In genomic region chr3:13566462-13566748, GRCh38 we compare ENCODE assay signal across 1 cellular context.
TF ChIP-seq lines count a peak whose summit lies in the region.

No MANE protein-coding gene starts in this region.

TF ChIP-seq in H1, 55 proteins besides CTCF, POLR2A, EP300 and RAD21:
- TF ChIP-seq, protein P1, sequence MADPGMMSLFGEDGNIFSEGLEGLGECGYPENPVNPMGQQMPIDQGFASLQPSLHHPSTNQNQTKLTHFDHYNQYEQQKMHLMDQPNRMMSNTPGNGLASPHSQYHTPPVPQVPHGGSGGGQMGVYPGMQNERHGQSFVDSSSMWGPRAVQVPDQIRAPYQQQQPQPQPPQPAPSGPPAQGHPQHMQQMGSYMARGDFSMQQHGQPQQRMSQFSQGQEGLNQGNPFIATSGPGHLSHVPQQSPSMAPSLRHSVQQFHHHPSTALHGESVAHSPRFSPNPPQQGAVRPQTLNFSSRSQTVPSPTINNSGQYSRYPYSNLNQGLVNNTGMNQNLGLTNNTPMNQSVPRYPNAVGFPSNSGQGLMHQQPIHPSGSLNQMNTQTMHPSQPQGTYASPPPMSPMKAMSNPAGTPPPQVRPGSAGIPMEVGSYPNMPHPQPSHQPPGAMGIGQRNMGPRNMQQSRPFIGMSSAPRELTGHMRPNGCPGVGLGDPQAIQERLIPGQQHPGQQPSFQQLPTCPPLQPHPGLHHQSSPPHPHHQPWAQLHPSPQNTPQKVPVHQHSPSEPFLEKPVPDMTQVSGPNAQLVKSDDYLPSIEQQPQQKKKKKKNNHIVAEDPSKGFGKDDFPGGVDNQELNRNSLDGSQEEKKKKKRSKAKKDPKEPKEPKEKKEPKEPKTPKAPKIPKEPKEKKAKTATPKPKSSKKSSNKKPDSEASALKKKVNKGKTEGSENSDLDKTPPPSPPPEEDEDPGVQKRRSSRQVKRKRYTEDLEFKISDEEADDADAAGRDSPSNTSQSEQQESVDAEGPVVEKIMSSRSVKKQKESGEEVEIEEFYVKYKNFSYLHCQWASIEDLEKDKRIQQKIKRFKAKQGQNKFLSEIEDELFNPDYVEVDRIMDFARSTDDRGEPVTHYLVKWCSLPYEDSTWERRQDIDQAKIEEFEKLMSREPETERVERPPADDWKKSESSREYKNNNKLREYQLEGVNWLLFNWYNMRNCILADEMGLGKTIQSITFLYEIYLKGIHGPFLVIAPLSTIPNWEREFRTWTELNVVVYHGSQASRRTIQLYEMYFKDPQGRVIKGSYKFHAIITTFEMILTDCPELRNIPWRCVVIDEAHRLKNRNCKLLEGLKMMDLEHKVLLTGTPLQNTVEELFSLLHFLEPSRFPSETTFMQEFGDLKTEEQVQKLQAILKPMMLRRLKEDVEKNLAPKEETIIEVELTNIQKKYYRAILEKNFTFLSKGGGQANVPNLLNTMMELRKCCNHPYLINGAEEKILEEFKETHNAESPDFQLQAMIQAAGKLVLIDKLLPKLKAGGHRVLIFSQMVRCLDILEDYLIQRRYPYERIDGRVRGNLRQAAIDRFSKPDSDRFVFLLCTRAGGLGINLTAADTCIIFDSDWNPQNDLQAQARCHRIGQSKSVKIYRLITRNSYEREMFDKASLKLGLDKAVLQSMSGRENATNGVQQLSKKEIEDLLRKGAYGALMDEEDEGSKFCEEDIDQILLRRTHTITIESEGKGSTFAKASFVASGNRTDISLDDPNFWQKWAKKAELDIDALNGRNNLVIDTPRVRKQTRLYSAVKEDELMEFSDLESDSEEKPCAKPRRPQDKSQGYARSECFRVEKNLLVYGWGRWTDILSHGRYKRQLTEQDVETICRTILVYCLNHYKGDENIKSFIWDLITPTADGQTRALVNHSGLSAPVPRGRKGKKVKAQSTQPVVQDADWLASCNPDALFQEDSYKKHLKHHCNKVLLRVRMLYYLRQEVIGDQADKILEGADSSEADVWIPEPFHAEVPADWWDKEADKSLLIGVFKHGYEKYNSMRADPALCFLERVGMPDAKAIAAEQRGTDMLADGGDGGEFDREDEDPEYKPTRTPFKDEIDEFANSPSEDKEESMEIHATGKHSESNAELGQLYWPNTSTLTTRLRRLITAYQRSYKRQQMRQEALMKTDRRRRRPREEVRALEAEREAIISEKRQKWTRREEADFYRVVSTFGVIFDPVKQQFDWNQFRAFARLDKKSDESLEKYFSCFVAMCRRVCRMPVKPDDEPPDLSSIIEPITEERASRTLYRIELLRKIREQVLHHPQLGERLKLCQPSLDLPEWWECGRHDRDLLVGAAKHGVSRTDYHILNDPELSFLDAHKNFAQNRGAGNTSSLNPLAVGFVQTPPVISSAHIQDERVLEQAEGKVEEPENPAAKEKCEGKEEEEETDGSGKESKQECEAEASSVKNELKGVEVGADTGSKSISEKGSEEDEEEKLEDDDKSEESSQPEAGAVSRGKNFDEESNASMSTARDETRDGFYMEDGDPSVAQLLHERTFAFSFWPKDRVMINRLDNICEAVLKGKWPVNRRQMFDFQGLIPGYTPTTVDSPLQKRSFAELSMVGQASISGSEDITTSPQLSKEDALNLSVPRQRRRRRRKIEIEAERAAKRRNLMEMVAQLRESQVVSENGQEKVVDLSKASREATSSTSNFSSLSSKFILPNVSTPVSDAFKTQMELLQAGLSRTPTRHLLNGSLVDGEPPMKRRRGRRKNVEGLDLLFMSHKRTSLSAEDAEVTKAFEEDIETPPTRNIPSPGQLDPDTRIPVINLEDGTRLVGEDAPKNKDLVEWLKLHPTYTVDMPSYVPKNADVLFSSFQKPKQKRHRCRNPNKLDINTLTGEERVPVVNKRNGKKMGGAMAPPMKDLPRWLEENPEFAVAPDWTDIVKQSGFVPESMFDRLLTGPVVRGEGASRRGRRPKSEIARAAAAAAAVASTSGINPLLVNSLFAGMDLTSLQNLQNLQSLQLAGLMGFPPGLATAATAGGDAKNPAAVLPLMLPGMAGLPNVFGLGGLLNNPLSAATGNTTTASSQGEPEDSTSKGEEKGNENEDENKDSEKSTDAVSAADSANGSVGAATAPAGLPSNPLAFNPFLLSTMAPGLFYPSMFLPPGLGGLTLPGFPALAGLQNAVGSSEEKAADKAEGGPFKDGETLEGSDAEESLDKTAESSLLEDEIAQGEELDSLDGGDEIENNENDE (IDR thresholded peaks at IDR 0.05; ENCODE audit: insufficient replicate concordance, low read length): no peak
- no peak for TF ChIP-seq NANOG (IDR thresholded peaks at IDR 0.05; ENCODE audit: insufficient read depth, low read depth, low read length, poor library complexity, severe bottlenecking)
- no peak for TF ChIP-seq GTF2F1 (IDR thresholded peaks at IDR 0.05; ENCODE audit: borderline replicate concordance, low read depth, low read length)
- TF ChIP-seq CEBPB (IDR thresholded peaks at IDR 0.05; ENCODE audit: low read depth, low read length): no peak
- TF ChIP-seq SUZ12 (IDR thresholded peaks at IDR 0.05; ENCODE audit: low read length): no peak
- TF ChIP-seq MAX (IDR thresholded peaks at IDR 0.05): no peak
- TF ChIP-seq BCL11A (IDR thresholded peaks at IDR 0.05; ENCODE audit: low read depth in 2 of 2, low read length in 2 of 2): no peak
- TF ChIP-seq SP4 (IDR thresholded peaks at IDR 0.05; ENCODE audit: low read length): no peak
- no peak for TF ChIP-seq HDAC2 (IDR thresholded peaks at IDR 0.05; ENCODE audit: borderline replicate concordance in 1 of 2, low read depth in 2 of 2, low read length in 2 of 2)
- TF ChIP-seq SRF (IDR thresholded peaks at IDR 0.05; ENCODE audit: low read depth, low read length): no peak
- no peak for TF ChIP-seq BACH1 (IDR thresholded peaks at IDR 0.05; ENCODE audit: low read length)
- TF ChIP-seq JUN (IDR thresholded peaks at IDR 0.05; ENCODE audit: low read depth, low read length): no peak
- no peak for TF ChIP-seq ATF2 (IDR thresholded peaks at IDR 0.05; ENCODE audit: low read length)
- no peak for TF ChIP-seq SAP30 (IDR thresholded peaks at IDR 0.05; ENCODE audit: insufficient read depth, insufficient replicate concordance, low read length)
- TF ChIP-seq PHF8 (conservative IDR thresholded peaks at IDR 0.05; ENCODE audit: low read depth, low read length): no peak
- TF ChIP-seq CHD2 (IDR thresholded peaks at IDR 0.05; ENCODE audit: low read length): no peak
